Comparison of ENCODE assay signal across 11 cellular contexts in genomic region chr16:2867661-2867986, GRCh38. TPM values are rescaled to one million over a fixed set of nuclear protein-coding genes. Genes with fewer than 3 reads are reported as not detected.
A peak's percentile ranks its signal among the peaks of the same experiment; 100 is the strongest.
DNase-seq lines count a peak whose midpoint lies in the region; ATAC-seq, FAIRE-seq and TF ChIP-seq lines count a peak whose summit lies in the region.
"Had no signal": no experiment of that assay in that cellular context is flagged by ENCODE, and none has a peak within 500 bp of the region (broad histone marks: within the 10 kb centered on the region; RNA-seq: fewer than 3 reads in every experiment).

No MANE protein-coding gene starts in this region.

- H3K36me3 Mint-ChIP-seq in activated naive CD4-positive, alpha-beta T cell treated with anti-CD3 and anti-CD28 coated beads, Interleukin-2, amount 50 U/mL, for 24 hours = no peaks in the 10 kb centered on the region

- SMC1A ChIA-PET in GM12878 (lab: Charles Lee; ENCODE audit: uncharacterized antibody, unreplicated experiment) = interaction anchor here (0.7 to 2.0 kb wide), 8 partner anchors 10 to 197 kb away, joined by 3 to 16 read pairs (median 4); no protein-coding TSS in a partner anchor

- no peak for TF ChIP-seq RAD21 in GM12878 (IDR thresholded peaks at IDR 0.05; ENCODE audit: insufficient read depth, low read depth, low read length)

- FAIRE-seq in GM12878 (lab: Jason Lieb, UNC) = no peak
- FAIRE-seq: colon had no signal

- H3K27ac Mint-ChIP-seq in activated naive CD4-positive, alpha-beta T cell treated with anti-CD3 and anti-CD28 coated beads, Interleukin-2, amount 50 U/mL, for 24 hours = peak overlapping the region; percentile 92

- no peak for DNase-seq in activated naive CD4-positive, alpha-beta T cell treated with anti-CD3 and anti-CD28 coated beads, Interleukin-2, amount 50 U/mL, for 16 hours
- no peak for DNase-seq in GM12878 (ENCODE audit: low read depth, low spot score)
- DNase-seq in lower lobe of right lung = no peak
- no peak for DNase-seq in transverse colon
- no peak for DNase-seq in occipital lobe (lab: John Stamatoyannopoulos, UW)

- TF ChIP-seq CTCF in GM12878 (IDR thresholded peaks at IDR 0.05 in 2 of 3, conservative IDR thresholded peaks at IDR 0.05 in 1 of 3; ENCODE audit: control insufficient read depth in 2 of 3, extremely low read depth in 1 of 3, insufficient read depth in 1 of 3, low read depth in 3 of 3, low read length in 3 of 3) (no peak), lower lobe of right lung (IDR thresholded peaks at IDR 0.05) (no peak), transverse colon (IDR thresholded peaks at IDR 0.05) (no peak)

- H3K79me2 ChIP-seq in GM12878 (ENCODE audit: control insufficient read depth, insufficient read depth, low read length) = no peaks in the 10 kb centered on the region

- peak overlapping the region; percentile 99 for H2AFZ ChIP-seq in GM12878 (ENCODE audit: control insufficient read depth, low read depth, low read length)

- RAD21 ChIA-PET in GM12878 (lab: Charles Lee; ENCODE audit: unreplicated experiment) = interaction anchor here (0.8 to 2.4 kb wide), 9 partner anchors 15 to 265 kb away, joined by 3 to 26 read pairs (median 4); partner anchors contain the start of genes FLYWCH1 and FLYWCH2

- no peaks in the 10 kb centered on the region; a peak in 1 of 4 replicates for H3K27me3 ChIP-seq in GM12878 (replicated peaks in 1 of 2; ENCODE audit: control insufficient read depth in 2 of 2, insufficient read depth in 2 of 2, low read length in 1 of 2)
- peaks cover 5% of the 10 kb centered on the region for H3K27me3 ChIP-seq in lower lobe of right lung (ENCODE audit: low read depth)
- peaks cover 23% of the 10 kb centered on the region for H3K27me3 ChIP-seq in transverse colon

- H3K9me3 ChIP-seq in GM12878 (replicated peaks; ENCODE audit: control insufficient read depth, insufficient read depth, low read length) (no peaks in the 10 kb centered on the region), lower lobe of right lung (no peaks in the 10 kb centered on the region), transverse colon (no peaks in the 10 kb centered on the region)

- BruUV-seq in GM12878 (replicated peaks; lab: Mats Ljungman, UMichigan) = no TSS peak

- H3K9ac ChIP-seq in GM12878 (ENCODE audit: control insufficient read depth, insufficient read depth, low read length) = peak overlapping the region; percentile 74

- H3K36me3 ChIP-seq in GM12878 (ENCODE audit: control insufficient read depth in 2 of 2, insufficient read depth in 2 of 2, low read length in 1 of 2) (no peaks in the 10 kb centered on the region), lower lobe of right lung (no peaks in the 10 kb centered on the region), transverse colon (no peaks in the 10 kb centered on the region)

- peak overlapping the region; percentile 71 for H3K4me2 ChIP-seq in GM12878 (ENCODE audit: control insufficient read depth, insufficient read depth)

- no peaks in the 10 kb centered on the region for H4K20me1 ChIP-seq in GM12878 (ENCODE audit: control insufficient read depth, insufficient read depth)

- H3K4me3 ChIP-seq in GM12878 = peak overlapping the region; percentile 60
- H3K4me3 ChIP-seq in lower lobe of right lung = peak overlapping the region; percentile 71
- H3K4me3 ChIP-seq in transverse colon = peak overlapping the region in 3 of 4 donors; percentile 42 to 62 (median 52)

- H3K27me3 Mint-ChIP-seq in activated naive CD4-positive, alpha-beta T cell treated with anti-CD3 and anti-CD28 coated beads, Interleukin-2, amount 50 U/mL, for 24 hours = no peaks in the 10 kb centered on the region

- TF ChIP-seq EP300 in GM12878 (IDR thresholded peaks at IDR 0.05; ENCODE audit: borderline replicate concordance in 1 of 2, control insufficient read depth in 1 of 2, low read depth in 2 of 2, low read length in 2 of 2) (no peak), transverse colon (IDR thresholded peaks at IDR 0.05; ENCODE audit: low read depth) (no peak)

- WGBS in GM12878 (ENCODE audit: insufficient coverage, insufficient replicate concordance, low lambda C conversion rate, missing lambda C conversion rate) = 85% methylated on average over 8 of the region's 8 CpGs
- WGBS in transverse colon (ENCODE audit: low coverage in 1 of 2), 2 donors = 30% methylated on average over 8 of the region's 8 CpGs

- ATAC-seq in GM12878 (no peak), lower lobe of right lung (no peak), GM19023 (IDR thresholded peaks at IDR 0.05; ENCODE audit: unreplicated experiment) (no peak), GM19455 (IDR thresholded peaks at IDR 0.05; ENCODE audit: unreplicated experiment) (no peak)

- POLR2A ChIA-PET in GM12878 (lab: Charles Lee) = interaction anchor here (1.0 to 1.5 kb wide), 2 partner anchors 15 to 29 kb away, joined by 4 to 7 read pairs; partner anchors contain the start of gene FLYWCH2

- peak overlapping the region; percentile 91 for H3K4me3 Mint-ChIP-seq in activated naive CD4-positive, alpha-beta T cell treated with anti-CD3 and anti-CD28 coated beads, Interleukin-2, amount 50 U/mL, for 24 hours

- intact Hi-C loops in GM12878 (cut with micrococcal nuclease; ENCODE audit: unreplicated experiment) = loop anchor here (10.0 kb wide), 1 partner anchor 143 kb away; the partner anchor contains the start of gene PRSS27
- intact Hi-C loops in lower lobe of right lung (cut with DNase I) = no loop called here
- intact Hi-C loops in transverse colon (cut with DNase I; ENCODE audit: low total_unique reads) = no loop called here

- in situ Hi-C loops in GM12878 (cut with MboI) (no loop called here), transverse colon (cut with MboI; ENCODE audit: low pct_ligation_motif_present in 1 of 4, low pct_unique_long_range_greater_than_20kb in 1 of 4, low sequenced_read_pairs in 3 of 4) (no loop called here)

- peaks cover 5% of the 10 kb centered on the region for H3K4me1 Mint-ChIP-seq in activated naive CD4-positive, alpha-beta T cell treated with anti-CD3 and anti-CD28 coated beads, Interleukin-2, amount 50 U/mL, for 24 hours

- TF ChIP-seq POLR2A in GM12878 (IDR thresholded peaks at IDR 0.05; ENCODE audit: low read depth, low read length) (no peak), transverse colon (IDR thresholded peaks at IDR 0.05) (no peak)

- H3K27ac ChIP-seq in GM12878 (ENCODE audit: control insufficient read depth, insufficient read depth) (peak overlapping the region; percentile 71), lower lobe of right lung (peak overlapping the region; percentile 93), transverse colon (peak overlapping the region; percentile 87 to 95 (median 90))

- CTCF ChIA-PET in GM12878 (lab: Yijun Ruan, JAX) = interaction anchor here (0.7 to 6.7 kb wide), 25 partner anchors 11 to 478 kb away, joined by 3 to 80 read pairs (median 5); partner anchors contain the start of genes FLYWCH1, FLYWCH2 and KCTD5

- H3K9me3 Mint-ChIP-seq in activated naive CD4-positive, alpha-beta T cell treated with anti-CD3 and anti-CD28 coated beads, Interleukin-2, amount 50 U/mL, for 24 hours = no peaks in the 10 kb centered on the region

- peaks cover 4% of the 10 kb centered on the region for H3K4me1 ChIP-seq in GM12878 (ENCODE audit: control insufficient read depth, insufficient read depth, low read length)
- H3K4me1 ChIP-seq in lower lobe of right lung = peaks cover 8% of the 10 kb centered on the region
- H3K4me1 ChIP-seq in transverse colon = peaks cover 0 to 10% (median 6%) of the 10 kb centered on the region in 4 donors

RNA-seq across cellular contexts. Expression of gene PRSS22, which starts 9.7 kb away (rescaled TPM):
- not detected in 2 replicates for total RNA-seq in GM12878 (2013; cell fraction: nucleolus; rRNA removed)
- total RNA-seq in GM12878 (2014; rRNA removed) (not detected in 2 replicates), GM12878 (2014; rRNA removed; fragmentation: Illumina TruSeq; extraction: Trizol) (not detected in 2 replicates), GM12878 (2021) (not detected in 2 replicates), lower lobe of right lung (15.3 TPM), transverse colon (10 to 100 TPM in 1 of 4 donors, 1 to 10 TPM in 1, not detected in 2; 2.5 to 11.2 TPM), occipital lobe (not detected)
- not detected for polyA plus RNA-seq in GM12878 (2011; ENCODE audit: low read depth)
- polyA plus RNA-seq in GM12878 (2011; rRNA removed) (not detected in 2 replicates), GM12878 (2014; fragmentation: Illumina TruSeq; extraction: Trizol) (not detected in 2 replicates), GM12878 (2014; fragmentation: Nextera tagmentation; extraction: Ambion mirVana) (not detected), GM12878 (2014; rRNA removed) (not detected in 2 replicates), GM12878 (2016; fragmentation: Nextera tagmentation; extraction: Ambion mirVana) (not detected)
- polyA plus RNA-seq in GM12878 (2011; cell fraction: cytosol; rRNA removed) = not detected in 2 replicates
- not detected in 2 replicates for polyA plus RNA-seq in GM12878 (2011; cell fraction: nucleus; rRNA removed)
- polyA plus RNA-seq in GM12878 (2012) = not detected in 2 replicates
- polyA minus RNA-seq in GM12878 (2011; rRNA and poly(A)+ RNA removed) = not detected in 2 replicates
- polyA minus RNA-seq in GM12878 (2011; cell fraction: cytosol; rRNA and poly(A)+ RNA removed) = not detected in 2 replicates
- polyA minus RNA-seq in GM12878 (2011; cell fraction: nucleus; rRNA and poly(A)+ RNA removed) = not detected in 2 replicates
- total RNA-seq: G401, HT1080 had no signal

RNA-seq across cellular contexts. Expression of gene FLYWCH2, which starts 15.4 kb away (rescaled TPM):
- 10.5 and 11.0 TPM in 2 replicates for total RNA-seq in GM12878 (2013; cell fraction: nucleolus; rRNA removed)
- total RNA-seq in GM12878 (2014; rRNA removed) = 39.9 and 43.1 TPM in 2 replicates
- 9.1 and 11.7 TPM in 2 replicates for total RNA-seq in GM12878 (2014; rRNA removed; fragmentation: Illumina TruSeq; extraction: Trizol)
- 23.8 and 25.3 TPM in 2 replicates for total RNA-seq in GM12878 (2021)
- 4.3 TPM for polyA plus RNA-seq in GM12878 (2011; ENCODE audit: low read depth)
- 3.0 and 6.2 TPM in 2 replicates for polyA plus RNA-seq in GM12878 (2011; rRNA removed)
- 11.6 and 18.8 TPM in 2 replicates for polyA plus RNA-seq in GM12878 (2011; cell fraction: cytosol; rRNA removed)
- polyA plus RNA-seq in GM12878 (2011; cell fraction: nucleus; rRNA removed) = 11.1 and 12.1 TPM in 2 replicates
- polyA plus RNA-seq in GM12878 (2012) = 14.4 and 14.6 TPM in 2 replicates
- polyA plus RNA-seq in GM12878 (2014; fragmentation: Illumina TruSeq; extraction: Trizol) = 3.5 and 4.3 TPM in 2 replicates
- polyA plus RNA-seq in GM12878 (2014; fragmentation: Nextera tagmentation; extraction: Ambion mirVana) = 1 to 10 TPM in 1 of 2 experiments, under 1 TPM in 1; 0.27 to 1.8 TPM
- polyA plus RNA-seq in GM12878 (2014; rRNA removed) = 29.2 and 51.0 TPM in 2 replicates
- 10 to 100 TPM; 29.5 to 30.2 TPM for polyA plus RNA-seq in GM12878 (2016; fragmentation: Nextera tagmentation; extraction: Ambion mirVana)
- polyA minus RNA-seq in GM12878 (2011; rRNA and poly(A)+ RNA removed) = 1.2 and 4.6 TPM in 2 replicates
- polyA minus RNA-seq in GM12878 (2011; cell fraction: cytosol; rRNA and poly(A)+ RNA removed) = 5.0 and 9.8 TPM in 2 replicates
- 2.4 and 3.5 TPM in 2 replicates for polyA minus RNA-seq in GM12878 (2011; cell fraction: nucleus; rRNA and poly(A)+ RNA removed)
- total RNA-seq in lower lobe of right lung = 27.8 TPM
- total RNA-seq in transverse colon = 10 to 100 TPM; 35.0 to 74.4 (median 50.9) TPM
- total RNA-seq in occipital lobe = 43.8 TPM

RNA-seq across cellular contexts. Expression of gene ZG16B, which starts 37.5 kb away (rescaled TPM):
- total RNA-seq in GM12878 (2013; cell fraction: nucleolus; rRNA removed) = 3.9 and 5.5 TPM in 2 replicates
- total RNA-seq in GM12878 (2014; rRNA removed) (6.8 and 10.0 TPM in 2 replicates), GM12878 (2014; rRNA removed; fragmentation: Illumina TruSeq; extraction: Trizol) (5.4 and 6.1 TPM in 2 replicates), GM12878 (2021) (5.4 and 7.5 TPM in 2 replicates), lower lobe of right lung (4.5 TPM), transverse colon (10 to 100 TPM in 2 of 4 donors, 1 to 10 TPM in 1, not detected in 1; 5.2 to 28.3 (median 15.9) TPM), occipital lobe (0.47 TPM)
- 9.6 TPM for polyA plus RNA-seq in GM12878 (2011; ENCODE audit: low read depth)
- polyA plus RNA-seq in GM12878 (2011; rRNA removed) (1.2 and 2.3 TPM in 2 replicates), GM12878 (2014; fragmentation: Illumina TruSeq; extraction: Trizol) (5.6 and 8.2 TPM in 2 replicates), GM12878 (2014; fragmentation: Nextera tagmentation; extraction: Ambion mirVana) (1 to 10 TPM in 1 of 2 experiments, under 1 TPM in 1; 1.00 to 3.7 TPM), GM12878 (2014; rRNA removed) (9.6 and 11.6 TPM in 2 replicates), GM12878 (2016; fragmentation: Nextera tagmentation; extraction: Ambion mirVana) (1 to 10 TPM; 8.2 to 8.6 TPM)
- 2.3 and 2.4 TPM in 2 replicates for polyA plus RNA-seq in GM12878 (2011; cell fraction: cytosol; rRNA removed)
- 0.56 and 2.3 TPM in 2 replicates for polyA plus RNA-seq in GM12878 (2011; cell fraction: nucleus; rRNA removed)
- 9.5 and 9.9 TPM in 2 replicates for polyA plus RNA-seq in GM12878 (2012)
- polyA minus RNA-seq in GM12878 (2011; rRNA and poly(A)+ RNA removed) = 0.52 and 1.3 TPM in 2 replicates
- not detected in 2 replicates for polyA minus RNA-seq in GM12878 (2011; cell fraction: cytosol; rRNA and poly(A)+ RNA removed)
- polyA minus RNA-seq in GM12878 (2011; cell fraction: nucleus; rRNA and poly(A)+ RNA removed) = 0.60 and 0.77 TPM in 2 replicates
- total RNA-seq: G401 had no signal

RNA-seq across cellular contexts. Expression of gene FLYWCH1, which starts 44.1 kb away (rescaled TPM):
- 40.3 and 43.6 TPM in 2 replicates for total RNA-seq in GM12878 (2013; cell fraction: nucleolus; rRNA removed)
- total RNA-seq in GM12878 (2014; rRNA removed) (15.0 and 19.7 TPM in 2 replicates), GM12878 (2014; rRNA removed; fragmentation: Illumina TruSeq; extraction: Trizol) (6.6 and 7.9 TPM in 2 replicates), GM12878 (2021) (27.8 and 33.8 TPM in 2 replicates), lower lobe of right lung (34.7 TPM), transverse colon (10 to 100 TPM; 29.1 to 59.1 (median 34.6) TPM), occipital lobe (20.7 TPM)
- 10.7 TPM for polyA plus RNA-seq in GM12878 (2011; ENCODE audit: low read depth)
- polyA plus RNA-seq in GM12878 (2011; rRNA removed) (7.7 and 10.6 TPM in 2 replicates), GM12878 (2014; fragmentation: Illumina TruSeq; extraction: Trizol) (1.8 and 10.1 TPM in 2 replicates), GM12878 (2014; fragmentation: Nextera tagmentation; extraction: Ambion mirVana) (under 1 TPM; 0.47 to 0.60 TPM), GM12878 (2014; rRNA removed) (29.1 and 37.9 TPM in 2 replicates), GM12878 (2016; fragmentation: Nextera tagmentation; extraction: Ambion mirVana) (10 to 100 TPM; 11.8 to 16.7 TPM)
- polyA plus RNA-seq in GM12878 (2011; cell fraction: cytosol; rRNA removed) = 21.5 and 28.4 TPM in 2 replicates
- polyA plus RNA-seq in GM12878 (2011; cell fraction: nucleus; rRNA removed) = 55.9 and 70.0 TPM in 2 replicates
- 20.9 and 21.5 TPM in 2 replicates for polyA plus RNA-seq in GM12878 (2012)
- polyA minus RNA-seq in GM12878 (2011; rRNA and poly(A)+ RNA removed) = 6.7 and 11.4 TPM in 2 replicates
- polyA minus RNA-seq in GM12878 (2011; cell fraction: cytosol; rRNA and poly(A)+ RNA removed) = 6.5 and 9.9 TPM in 2 replicates
- polyA minus RNA-seq in GM12878 (2011; cell fraction: nucleus; rRNA and poly(A)+ RNA removed) = 7.4 and 18.7 TPM in 2 replicates

RNA-seq across cellular contexts. Expression of gene PRSS21, which starts 50.6 kb away (rescaled TPM):
- total RNA-seq in GM12878 (2013; cell fraction: nucleolus; rRNA removed) = not detected in 2 replicates
- total RNA-seq in GM12878 (2014; rRNA removed) (34.3 and 40.1 TPM in 2 replicates), GM12878 (2014; rRNA removed; fragmentation: Illumina TruSeq; extraction: Trizol) (23.3 and 23.6 TPM in 2 replicates), GM12878 (2021) (49.8 and 58.3 TPM in 2 replicates), lower lobe of right lung (26.5 TPM), transverse colon (1 to 10 TPM in 2 of 4 donors, not detected in 2; 1.6 to 1.9 TPM), occipital lobe (not detected)
- polyA plus RNA-seq in GM12878 (2011; ENCODE audit: low read depth) = 23.8 TPM
- polyA plus RNA-seq in GM12878 (2011; rRNA removed) (not detected in 2 replicates), GM12878 (2014; fragmentation: Illumina TruSeq; extraction: Trizol) (27.2 and 34.7 TPM in 2 replicates), GM12878 (2014; fragmentation: Nextera tagmentation; extraction: Ambion mirVana) (10 to 100 TPM in 1 of 2 experiments, 1 to 10 TPM in 1; 5.3 to 18.4 TPM), GM12878 (2014; rRNA removed) (45.1 and 52.2 TPM in 2 replicates), GM12878 (2016; fragmentation: Nextera tagmentation; extraction: Ambion mirVana) (10 to 100 TPM; 67.0 to 73.4 TPM)
- polyA plus RNA-seq in GM12878 (2011; cell fraction: cytosol; rRNA removed) = not detected in 2 replicates
- polyA plus RNA-seq in GM12878 (2011; cell fraction: nucleus; rRNA removed) = 0.15 TPM in 1 of 2 replicates, not detected in the other
- polyA plus RNA-seq in GM12878 (2012) = 38.3 and 40.9 TPM in 2 replicates
- not detected in 2 replicates for polyA minus RNA-seq in GM12878 (2011; rRNA and poly(A)+ RNA removed)
- polyA minus RNA-seq in GM12878 (2011; cell fraction: cytosol; rRNA and poly(A)+ RNA removed) = 1.2 and 4.2 TPM in 2 replicates
- polyA minus RNA-seq in GM12878 (2011; cell fraction: nucleus; rRNA and poly(A)+ RNA removed) = 1.1 TPM in 1 of 2 replicates, not detected in the other
- total RNA-seq: G401, HT1080 had no signal
